ENCODE assay signal across 1 cellular context in genomic region chr12:46523863-46524770, GRCh38.
TF ChIP-seq lines count a peak whose summit lies in the region.

No MANE protein-coding gene starts in this region.

TF ChIP-seq in K562, 482 proteins besides CTCF, POLR2A, EP300 and RAD21 (continued from another document):
- TF ChIP-seq, protein P1, sequence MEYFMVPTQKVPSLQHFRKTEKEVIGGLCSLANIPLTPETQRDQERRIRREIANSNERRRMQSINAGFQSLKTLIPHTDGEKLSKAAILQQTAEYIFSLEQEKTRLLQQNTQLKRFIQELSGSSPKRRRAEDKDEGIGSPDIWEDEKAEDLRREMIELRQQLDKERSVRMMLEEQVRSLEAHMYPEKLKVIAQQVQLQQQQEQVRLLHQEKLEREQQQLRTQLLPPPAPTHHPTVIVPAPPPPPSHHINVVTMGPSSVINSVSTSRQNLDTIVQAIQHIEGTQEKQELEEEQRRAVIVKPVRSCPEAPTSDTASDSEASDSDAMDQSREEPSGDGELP (CRISPR knock-in tag; IDR thresholded peaks at IDR 0.05; ENCODE audit: borderline replicate concordance): peak; percentile 79
- TF ChIP-seq NFYB (IDR thresholded peaks at IDR 0.05; ENCODE audit: extremely low read depth, insufficient read length): no peak
- no peak for TF ChIP-seq ZNF507 (tag; conservative IDR thresholded peaks at IDR 0.05)
- no peak for TF ChIP-seq CLOCK (CRISPR knock-in tag; IDR thresholded peaks at IDR 0.05; ENCODE audit: borderline replicate concordance)
- TF ChIP-seq, protein P2, sequence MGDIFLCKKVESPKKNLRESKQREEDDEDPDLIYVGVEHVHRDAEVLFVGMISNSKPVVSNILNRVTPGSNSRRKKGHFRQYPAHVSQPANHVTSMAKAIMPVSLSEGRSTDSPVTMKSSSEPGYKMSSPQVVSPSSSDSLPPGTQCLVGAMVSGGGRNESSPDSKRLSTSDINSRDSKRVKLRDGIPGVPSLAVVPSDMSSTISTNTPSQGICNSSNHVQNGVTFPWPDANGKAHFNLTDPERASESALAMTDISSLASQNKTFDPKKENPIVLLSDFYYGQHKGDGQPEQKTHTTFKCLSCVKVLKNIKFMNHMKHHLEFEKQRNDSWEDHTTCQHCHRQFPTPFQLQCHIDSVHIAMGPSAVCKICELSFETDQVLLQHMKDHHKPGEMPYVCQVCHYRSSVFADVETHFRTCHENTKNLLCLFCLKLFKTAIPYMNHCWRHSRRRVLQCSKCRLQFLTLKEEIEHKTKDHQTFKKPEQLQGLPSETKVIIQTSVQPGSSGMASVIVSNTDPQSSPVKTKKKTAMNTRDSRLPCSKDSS (IDR thresholded peaks at IDR 0.05; ENCODE audit: low read depth, partially characterized antibody): no peak
- TF ChIP-seq MYNN (IDR thresholded peaks at IDR 0.05): no peak
- no peak for TF ChIP-seq MYNN (CRISPR knock-in tag; IDR thresholded peaks at IDR 0.05)
- TF ChIP-seq MEF2D (tag; conservative IDR thresholded peaks at IDR 0.05; ENCODE audit: low read depth): no peak
